In genomic region chr3:25444273-25444672, GRCh38 we compare ENCODE assay signal across 30 cellular contexts. TPM values are rescaled to one million over a fixed set of nuclear protein-coding genes. Genes with fewer than 3 reads are reported as not detected.
"Had no signal": no experiment of that assay in that cellular context is flagged by ENCODE, and none has a peak within 500 bp of the region (broad histone marks: within the 10 kb centered on the region; RNA-seq: fewer than 3 reads in every experiment).

No MANE protein-coding gene starts in this region.

- H3K4me2 ChIP-seq: neural progenitor cell had no signal

- DNase-seq: naive B cell; naive thymus-derived CD8-positive, alpha-beta T cell; nephron progenitor cell; occipital lobe; ovary; posterior cingulate gyrus; right cardiac atrium; right lobe of liver; sigmoid colon; small intestine; stimulated activated CD4-positive, alpha-beta T cell treated with anti-CD3 and anti-CD28 coated beads, Interleukin-15, amount 100 ng/mL, for 24 hours; stimulated activated CD4-positive, alpha-beta T cell treated with anti-CD3 and anti-CD28 coated beads, Interleukin-2, amount 100 ng/mL, for 24 hours; stimulated activated CD4-positive, alpha-beta T cell treated with anti-CD3 and anti-CD28 coated beads, Interleukin-2, amount 100 ng/mL, for 48 hours; stimulated activated CD4-positive, alpha-beta T cell treated with anti-CD3 and anti-CD28 coated beads, Interleukin-4, amount 100 ng/mL, for 24 hours; stimulated activated CD8-positive, alpha-beta memory T cell treated with anti-CD3 and anti-CD28 coated beads, Interleukin-4, amount 100 ng/mL, for 48 hours; stimulated activated naive CD4-positive, alpha-beta T cell; stimulated activated naive CD8-positive, alpha-beta T cell treated with anti-CD3 and anti-CD28 coated beads, Interleukin-15, amount 100 ng/mL, for 72 hours; stimulated activated naive CD8-positive, alpha-beta T cell treated with anti-CD3 and anti-CD28 coated beads, Interleukin-15, Interleukin-2, amounts not matched to agents 100 U/mL and 50 U/mL, for 24 hours; substantia nigra; thyroid gland; trophoblast cell; upper lobe of left lung had no signal

- H3K27me3 ChIP-seq: neural progenitor cell, ovary, right lobe of liver, sigmoid colon, thyroid gland, tibial nerve, upper lobe of left lung, vagina had no signal

- ATAC-seq: naive thymus-derived CD8-positive, alpha-beta T cell; natural killer cell treated with Interleukin-12 subunit alpha and Interleukin-12 subunit beta and Interleukin-15 and Interleukin-18, amount 100 ng/mL, for 72 hours; right cardiac atrium; right lobe of liver; stimulated activated memory B cell treated with anti-CD40 and anti-IgM and Interleukin-4, amounts not matched to agents 10 μg/mL and 1 μg/mL and 100 μg/mL, for 72 hours; stimulated activated naive CD8-positive, alpha-beta T cell treated with anti-CD3 and anti-CD28 coated beads, Interleukin-15, amount 100 ng/mL, for 72 hours; stimulated activated naive CD8-positive, alpha-beta T cell treated with anti-CD3 and anti-CD28 coated beads, Interleukin-15, Interleukin-2, amounts not matched to agents 100 U/mL and 50 U/mL, for 24 hours had no signal

- H3K9ac ChIP-seq: neural progenitor cell, parathyroid adenoma had no signal

- H3K27ac ChIP-seq: neural progenitor cell, ovary, parathyroid adenoma, prostate gland, right lobe of liver, sigmoid colon, thoracic aorta, thyroid gland, tibial nerve, upper lobe of left lung, vagina had no signal

- H3K4me3 ChIP-seq: neural progenitor cell, ovary, prostate gland, right lobe of liver, sigmoid colon, thoracic aorta, thyroid gland, tibial nerve, upper lobe of left lung, vagina had no signal

- H3K36me3 ChIP-seq: neural progenitor cell, ovary, prostate gland, right lobe of liver, sigmoid colon, thoracic aorta, thyroid gland, tibial nerve, upper lobe of left lung, vagina had no signal

- H3K79me2 ChIP-seq: parathyroid adenoma had no signal

- H3K9me3 ChIP-seq: ovary, prostate gland, right lobe of liver, sigmoid colon, thoracic aorta, thyroid gland, tibial nerve, upper lobe of left lung, vagina had no signal

- H2AFZ ChIP-seq: neural progenitor cell, parathyroid adenoma had no signal

RNA-seq across cellular contexts. Expression of gene RARB, which starts 16.2 kb away (rescaled TPM):
- total RNA-seq: naive thymus-derived CD8-positive, alpha-beta T cell; natural killer cell treated with Interleukin-12 subunit alpha and Interleukin-12 subunit beta and Interleukin-15 and Interleukin-18, amount 100 ng/mL, for 72 hours had no signal
